Comparison of ENCODE assay signal across 28 cellular contexts in the genomic region with DNA sequence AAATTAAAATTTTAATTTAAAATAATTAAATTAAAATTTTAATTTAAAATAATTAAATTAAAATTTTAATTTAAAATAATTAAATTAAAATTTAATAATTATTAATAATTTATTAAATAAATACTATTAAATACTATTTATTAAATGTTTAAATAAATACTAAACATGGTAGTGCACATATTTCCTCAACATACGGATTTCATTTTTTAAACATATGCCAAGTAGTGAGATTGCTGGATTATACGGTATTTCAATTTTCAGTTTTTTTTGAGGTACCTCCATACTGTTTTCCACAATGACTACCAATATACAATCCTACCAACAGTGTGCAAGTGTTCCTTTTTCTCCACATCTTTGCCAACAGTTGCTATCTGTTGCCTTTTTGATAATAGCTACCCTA.
"Had no signal": no experiment of that assay in that cellular context is flagged by ENCODE, and none has a peak within 500 bp of the region (broad histone marks: within the 10 kb centered on the region; RNA-seq: fewer than 3 reads in every experiment).

No MANE protein-coding gene starts in this region.

- H3K4me3 ChIP-seq: ascending aorta, breast epithelium, cardiac muscle cell, coronary artery, dorsolateral prefrontal cortex, esophagus muscularis mucosa, gastrocnemius medialis, heart left ventricle had no signal

- H3K4me1 ChIP-seq: ascending aorta, breast epithelium, esophagus muscularis mucosa, foreskin keratinocyte, gastrocnemius medialis, heart left ventricle had no signal

- H3K36me3 ChIP-seq: ascending aorta, breast epithelium, cardiac muscle cell, esophagus muscularis mucosa, gastrocnemius medialis, heart left ventricle had no signal

- H3K27ac ChIP-seq: ascending aorta, breast epithelium, cardiac muscle cell, coronary artery, dorsolateral prefrontal cortex, esophagus muscularis mucosa, foreskin keratinocyte, gastrocnemius medialis, heart left ventricle had no signal

- DNase-seq: activated CD4-positive, alpha-beta memory T cell treated with anti-CD3 and anti-CD28 coated beads, Interleukin-2, amount 10 ng/mL, durations not matched to agents 7 days and 5 days; activated CD4-positive, alpha-beta T cell treated with anti-CD3 and anti-CD28 coated beads for 1 hour; activated CD4-positive, alpha-beta T cell treated with anti-CD3 and anti-CD28 coated beads for 4 hours; activated CD4-positive, alpha-beta T cell treated with anti-CD3 and anti-CD28 coated beads, Interleukin-2, amount 10 ng/mL, durations not matched to agents 7 days and 5 days; activated CD4-positive, alpha-beta T cell treated with anti-CD3 and anti-CD28 coated beads, Interleukin-2, amount 50 U/mL, for 4 hours; activated CD8-positive, alpha-beta memory T cell treated with anti-CD3 and anti-CD28 coated beads for 24 hours; activated effector memory CD4-positive, alpha-beta T cell treated with Interleukin-2 at 50 U/mL for 16 hours; activated gamma-delta T cell treated with Interleukin-2 at 50 U/mL for 16 hours; activated naive CD4-positive, alpha-beta T cell treated with Interleukin-2 at 50 U/mL for 16 hours; activated naive CD8-positive, alpha-beta T cell treated with anti-CD3 and anti-CD28 coated beads, Interleukin-2, amount 10 ng/mL, durations not matched to agents 7 days and 5 days; activated T-cell treated with anti-CD3 and anti-CD28 coated beads, Interleukin-2, amount 50 U/mL, for 4 hours; central memory CD4-positive, alpha-beta T cell; dorsolateral prefrontal cortex; effector memory CD4-positive, alpha-beta T cell; endodermal cell; erythroblast; foreskin keratinocyte; gastrocnemius medialis; glutamatergic neuron; heart left ventricle; T-helper 1 cell; T-helper 17 cell; T1000 had no signal

- H3K9me3 ChIP-seq: ascending aorta, gastrocnemius medialis had no signal

- H3K27me3 ChIP-seq: ascending aorta, breast epithelium, cardiac muscle cell, dorsolateral prefrontal cortex, esophagus muscularis mucosa, foreskin keratinocyte, gastrocnemius medialis, heart left ventricle had no signal
